17 cellular contexts compared by ENCODE assay signal in the genomic region with DNA sequence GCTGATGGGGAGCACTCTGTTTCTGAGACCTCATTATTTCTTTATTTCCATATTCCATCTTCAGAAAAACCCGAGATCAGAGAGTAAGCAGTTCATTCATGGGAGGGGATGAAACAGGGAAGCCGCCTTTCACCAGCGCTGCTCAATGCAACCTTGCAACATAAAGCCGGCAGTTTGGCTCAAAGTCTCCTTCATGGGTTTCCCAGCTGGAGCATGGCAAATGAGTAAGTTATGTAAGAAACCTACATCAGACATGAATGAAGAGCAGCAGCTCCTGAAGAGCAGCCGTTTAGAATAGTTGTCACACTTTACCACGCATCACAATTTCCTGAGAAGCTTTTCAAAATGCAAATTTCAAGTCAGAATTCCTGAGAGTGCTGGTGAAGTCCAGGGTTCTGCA.
"Had no signal": no experiment of that assay in that cellular context is flagged by ENCODE, and none has a peak within 500 bp of the region (broad histone marks: within the 10 kb centered on the region; RNA-seq: fewer than 3 reads in every experiment).

No MANE protein-coding gene starts in this region.

- DNase-seq: effector CD4-positive, alpha-beta T cell; heart right ventricle; hypothalamus; left ventricle myocardium superior; mesendoderm; naive B cell; psoas muscle; small intestine; stimulated activated CD4-positive, alpha-beta T cell treated with anti-CD3 and anti-CD28 coated beads, Interleukin-12 subunit alpha, Interleukin-12 subunit beta, amount 100 ng/mL, for 4 hours; stimulated activated naive CD4-positive, alpha-beta T cell; stomach; substantia nigra; trophoblast cell had no signal

- H3K36me3 ChIP-seq: heart right ventricle, neutrophil, stomach had no signal

- H3K4me1 ChIP-seq: heart right ventricle, psoas muscle, stomach had no signal

- H3K27me3 Mint-ChIP-seq: naive B cell had no signal

- H3K4me1 Mint-ChIP-seq: naive B cell had no signal

- H3K27ac Mint-ChIP-seq: naive B cell, nephron had no signal

- H3K4me3 Mint-ChIP-seq: naive B cell, nephron had no signal

- ATAC-seq: heart right ventricle, left ventricle myocardium superior, psoas muscle had no signal

- H3K4me3 ChIP-seq: coronary artery, heart right ventricle, lung, psoas muscle, stomach had no signal

- H3K27ac ChIP-seq: coronary artery, heart right ventricle, neutrophil, psoas muscle, stomach had no signal

- H3K27me3 ChIP-seq: heart right ventricle, neutrophil, stomach had no signal

- H3K9me3 ChIP-seq: neutrophil, psoas muscle had no signal

- H3K36me3 Mint-ChIP-seq: naive B cell had no signal
